10 cellular contexts compared by ENCODE assay signal in genomic region chr10:93859049-93859655, GRCh38. TPM values are rescaled to one million over a fixed set of nuclear protein-coding genes. Genes with fewer than 3 reads are reported as not detected.
DNase-seq lines count a peak whose midpoint lies in the region; ATAC-seq and TF ChIP-seq lines count a peak whose summit lies in the region.
"Had no signal": no experiment of that assay in that cellular context is flagged by ENCODE, and none has a peak within 500 bp of the region (broad histone marks: within the 10 kb centered on the region; RNA-seq: fewer than 3 reads in every experiment).

No MANE protein-coding gene starts in this region.

- BruUV-seq in HCT116 (replicated peaks; lab: Mats Ljungman, UMichigan) = no TSS peak

- no peak for TF ChIP-seq POLR2A in HCT116 (IDR thresholded peaks at IDR 0.05; ENCODE audit: borderline replicate concordance, extremely low read depth, insufficient read depth, insufficient read length)

- TF ChIP-seq CTCF in C4-2B (conservative IDR thresholded peaks at IDR 0.05) (peak; percentile 47), HCT116 (IDR thresholded peaks at IDR 0.05 in 2 of 3, conservative IDR thresholded peaks at IDR 0.05 in 1 of 3; ENCODE audit: borderline replicate concordance in 1 of 3, insufficient read depth in 1 of 3, low read depth in 2 of 3, low read length in 2 of 3) (peak; percentile 19 to 71 (median 63); a peak in 5 of 6 replicates), SU-DHL-6 (IDR thresholded peaks at IDR 0.05; ENCODE audit: insufficient read depth, low read length, poor library complexity, severe bottlenecking) (peak; percentile 37)

- H3K79me2 ChIP-seq in HCT116 (ENCODE audit: insufficient read depth, low read length) (no peaks in the 10 kb centered on the region), SU-DHL-6 (ENCODE audit: insufficient read depth, low read length) (no peaks in the 10 kb centered on the region)

- H3K9me2 ChIP-seq in HCT116 (ENCODE audit: insufficient read depth) = no peaks in the 10 kb centered on the region
- H3K9me2 ChIP-seq in SU-DHL-6 (replicated peaks; ENCODE audit: insufficient read depth, low read length) = no peaks in the 10 kb centered on the region

- no peak overlapping the region for H2AFZ ChIP-seq in HCT116 (ENCODE audit: low read depth, low read length, poor library complexity, severe bottlenecking)
- no peak overlapping the region for H2AFZ ChIP-seq in SU-DHL-6 (ENCODE audit: low read depth, low read length, severe bottlenecking)

- POLR2A ChIA-PET in HCT116 (lab: Charles Lee) = interaction anchor here (0.9 kb wide), 1 partner anchor 14 kb away, joined by 3 read pairs; no protein-coding TSS in a partner anchor

- H3K4me3 ChIP-seq in HCT116 (replicated peaks in 1 of 2; ENCODE audit: low read depth in 1 of 2, low read length in 2 of 2) (no peak overlapping the region), SU-DHL-6 (ENCODE audit: insufficient read depth, low read length, poor library complexity, severe bottlenecking) (no peak overlapping the region)
- H3K4me3 ChIP-seq: skin epidermis had no signal

- peak; percentile 57 for ATAC-seq in HCT116
- no peak for ATAC-seq in GM18907 (IDR thresholded peaks at IDR 0.05; ENCODE audit: unreplicated experiment)
- ATAC-seq in HG02870 (IDR thresholded peaks at IDR 0.05; ENCODE audit: unreplicated experiment) = no peak

- no peaks in the 10 kb centered on the region for H3F3A ChIP-seq in SU-DHL-6 (ENCODE audit: insufficient read depth)

- RAD21 ChIA-PET in HCT116 (lab: Charles Lee; ENCODE audit: low non-redundant PET in 1 of 2, low total read pairs in 2 of 2, uncharacterized antibody in 2 of 2, unreplicated experiment in 2 of 2) = interaction anchor here in 1 of 2 experiments (0.9 kb wide), 1 partner anchor 38 kb away, joined by 4 read pairs; no protein-coding TSS in a partner anchor

- H3K4me1 ChIP-seq in HCT116 (ENCODE audit: control insufficient read depth in 1 of 2, insufficient read depth in 2 of 2, low read length in 2 of 2) = no peaks in the 10 kb centered on the region

- peak; percentile 3 for DNase-seq in HCT116 (ENCODE audit: low read depth, low spot score)
- DNase-seq in inferior parietal cortex (ENCODE audit: extremely low spot score) = peak; percentile 38
- DNase-seq in NCI-H2029 (lab: John Stamatoyannopoulos, UW) = no peak
- DNase-seq in islet precursor cell = no peak
- DNase-seq: activated CD4-positive, alpha-beta T cell treated with anti-CD3 and anti-CD28 coated beads for 4 hours had no signal

- H4K20me1 ChIP-seq in HCT116 (ENCODE audit: insufficient read depth) = no peaks in the 10 kb centered on the region
- no peaks in the 10 kb centered on the region for H4K20me1 ChIP-seq in SU-DHL-6 (ENCODE audit: low read depth, low read length)

- H3K27me3 ChIP-seq in HCT116 (ENCODE audit: insufficient read depth, low read length) (no peaks in the 10 kb centered on the region), SU-DHL-6 (ENCODE audit: low read length) (no peaks in the 10 kb centered on the region)

- no peak overlapping the region for H3K27ac ChIP-seq in C4-2B
- H3K27ac ChIP-seq in HCT116 (ENCODE audit: low read depth, low read length) = no peak overlapping the region
- no peak overlapping the region for H3K27ac ChIP-seq in SU-DHL-6 (ENCODE audit: low read depth, low read length)
- H3K27ac ChIP-seq: skin epidermis had no signal

- H3K9me3 ChIP-seq in HCT116 (ENCODE audit: control insufficient read depth in 1 of 2, insufficient read depth in 1 of 2, low read depth in 1 of 2, low read length in 2 of 2) (no peaks in the 10 kb centered on the region), SU-DHL-6 (ENCODE audit: insufficient read depth, low read length) (no peaks in the 10 kb centered on the region)

- H3K36me3 ChIP-seq in HCT116 (ENCODE audit: control insufficient read depth in 1 of 2, insufficient read depth in 2 of 2, low read length in 2 of 2) (no peaks in the 10 kb centered on the region), SU-DHL-6 (ENCODE audit: low read length) (no peaks in the 10 kb centered on the region)

- H3K4me2 ChIP-seq in HCT116 (ENCODE audit: low read length) (no peak overlapping the region), SU-DHL-6 (ENCODE audit: low read depth, low read length, poor library complexity, severe bottlenecking) (no peak overlapping the region)

- CTCF ChIA-PET in HCT116 (lab: Charles Lee) = interaction anchor here (0.7 to 2.0 kb wide), 8 partner anchors 16 to 317 kb away, joined by 3 to 13 read pairs (median 6); no protein-coding TSS in a partner anchor

- TF ChIP-seq RAD21 in HCT116 (IDR thresholded peaks at IDR 0.05; ENCODE audit: low read depth) = peak; percentile 74

- intact Hi-C loops in HCT116 (cut with micrococcal nuclease) = loop anchor here (2.0 kb wide), 2 partner anchors 38 to 114 kb away; no protein-coding TSS in a partner anchor

- H3K9ac ChIP-seq in HCT116 (ENCODE audit: low read length) (no peak overlapping the region), SU-DHL-6 (ENCODE audit: low read length) (no peak overlapping the region)

TF ChIP-seq in HCT116, 20 proteins besides CTCF, POLR2A, EP300 and RAD21:
- TF ChIP-seq EZH2 (IDR thresholded peaks at IDR 0.05) (no peak), EGR1 (IDR thresholded peaks at IDR 0.05; ENCODE audit: low read depth) (no peak), YY1 (IDR thresholded peaks at IDR 0.05; ENCODE audit: extremely low read depth, insufficient replicate concordance, low read depth, low read length) (no peak), FOSL1 (IDR thresholded peaks at IDR 0.05; ENCODE audit: low read depth) (no peak)

RNA-seq across cellular contexts. Expression of gene SLC35G1, which starts 34.6 kb away (rescaled TPM):
- 9.4 TPM for total RNA-seq in HCT116 (2021; ENCODE audit: unreplicated experiment)
- 2.7 and 4.7 TPM in 2 replicates for polyA plus RNA-seq in HCT116 (2012)

Comparison
In these comparisons a context has a peak if more than half of its experiments do, and no peak if none do; other contexts are left out.
1. DNase-seq: peak in HCT116 (single experiment) and inferior parietal cortex (single experiment); none in NCI-H2029 (single experiment) and islet precursor cell (single experiment).
2. Peak in every context shown above with its lines, with median percentiles within 50 percentile points of each other: CTCF ChIP-seq.